8 cellular contexts compared by ENCODE assay signal in the genomic region with DNA sequence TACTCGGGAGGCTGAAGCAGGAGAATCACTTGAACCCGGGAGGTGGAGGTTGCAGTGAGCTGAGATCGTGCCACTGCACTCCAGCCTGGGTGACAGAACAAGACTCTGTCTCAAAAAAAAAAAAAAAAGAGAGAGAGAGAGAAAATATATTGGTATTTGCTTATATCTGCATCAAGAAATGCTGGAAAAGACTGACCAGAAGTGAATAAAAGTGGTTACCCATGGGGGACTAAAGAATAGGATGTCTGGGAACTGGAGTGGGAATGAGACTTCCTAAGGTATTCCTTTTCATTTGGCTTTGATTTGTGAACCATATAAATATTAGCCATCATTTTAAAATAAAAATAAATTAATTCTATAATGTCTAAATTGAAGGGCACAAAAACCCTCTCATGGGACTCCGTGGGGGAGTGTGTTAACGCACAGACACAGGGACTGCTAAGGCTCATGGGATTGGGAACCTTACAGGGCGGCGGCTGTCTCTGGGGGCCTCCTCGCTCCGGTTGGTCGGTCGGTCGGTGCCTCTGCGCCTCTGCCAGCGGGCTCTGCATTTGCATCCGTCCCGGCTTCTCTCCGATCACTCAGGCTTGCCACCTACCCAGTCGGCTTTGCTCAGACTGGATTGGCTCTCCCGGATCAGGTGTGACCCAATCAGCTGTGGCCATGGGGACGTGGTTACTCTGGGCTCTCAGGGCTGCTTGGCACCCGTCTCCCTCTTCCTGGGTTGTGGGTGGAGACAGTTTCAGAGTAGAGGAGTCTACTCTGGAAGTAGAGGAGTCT. TPM values are rescaled to one million over a fixed set of nuclear protein-coding genes. Genes with fewer than 3 reads are reported as not detected.
DNase-seq lines count a peak whose midpoint lies in the region; ATAC-seq and TF ChIP-seq lines count a peak whose summit lies in the region.

No MANE protein-coding gene starts in this region.

- WGBS in sigmoid colon, 2 donors = 11 to 14% methylated on average over 21 of the region's 21 CpGs

- no peaks in the 10 kb centered on the region for H3K36me3 ChIP-seq in BLaER1 treated with 17β-estradiol and CSF1 and Interleukin-3, amounts not matched to agents 10 nM and 100 nM
- no peaks in the 10 kb centered on the region for H3K36me3 ChIP-seq in sigmoid colon

- peak; percentile 77 for DNase-seq in NCI-H1092 (lab: John Stamatoyannopoulos, UW)
- peak; percentile 12 to 55 (median 38) for DNase-seq in T-helper 1 cell
- peak; percentile 52 for DNase-seq in astrocyte of the spinal cord (ENCODE audit: low read depth, low spot score)
- DNase-seq in iPS DF 4.7 (ENCODE audit: extremely low read depth, low spot score) = peak; percentile 87
- peak; percentile 82 for DNase-seq in sigmoid colon
- no peak for DNase-seq in GDM1 (lab: John Stamatoyannopoulos, UW)

- H3K4me3 ChIP-seq in BLaER1 treated with 17β-estradiol and CSF1 and Interleukin-3, amounts not matched to agents 10 nM and 100 nM = peak overlapping the region in 8 of 10 experiments; percentile 25 to 50 (median 34); a peak in 11 of 20 replicates
- H3K4me3 ChIP-seq in astrocyte of the spinal cord (ENCODE audit: low read depth, low read length) (peak overlapping the region; percentile 31), sigmoid colon (peak overlapping the region in 3 of 4 donors; percentile 15 to 38 (median 30))

- peaks cover 27 to 52% (median 41%) of the 10 kb centered on the region in 10 experiments for H3K4me1 ChIP-seq in BLaER1 treated with 17β-estradiol and CSF1 and Interleukin-3, amounts not matched to agents 10 nM and 100 nM
- H3K4me1 ChIP-seq in sigmoid colon = peaks cover 0 to 13% (median 4%) of the 10 kb centered on the region in 4 donors

- no peak for TF ChIP-seq EP300 in sigmoid colon (IDR thresholded peaks at IDR 0.05)

- H3K27me3 ChIP-seq in BLaER1 treated with 17β-estradiol and CSF1 and Interleukin-3, amounts not matched to agents 10 nM and 100 nM = no peaks in the 10 kb centered on the region
- no peaks in the 10 kb centered on the region for H3K27me3 ChIP-seq in sigmoid colon

- H3K9me3 ChIP-seq in BLaER1 treated with 17β-estradiol and CSF1 and Interleukin-3, amounts not matched to agents 10 nM and 100 nM (replicated peaks in 1 of 11) = no peaks in the 10 kb centered on the region
- H3K9me3 ChIP-seq in sigmoid colon = no peaks in the 10 kb centered on the region

- in situ Hi-C loops in astrocyte of the spinal cord (cut with HindIII; ENCODE audit: low sequenced_read_pairs) = no loop called here

- no peaks in the 10 kb centered on the region for H4K20me1 ChIP-seq in BLaER1 treated with 17β-estradiol and CSF1 and Interleukin-3, amounts not matched to agents 10 nM and 100 nM

- intact Hi-C loops in sigmoid colon (cut with DNase I) = no loop called here

- no peak for TF ChIP-seq CTCF in astrocyte of the spinal cord (IDR thresholded peaks at IDR 0.05; ENCODE audit: low read depth, low read length)
- TF ChIP-seq CTCF in sigmoid colon (IDR thresholded peaks at IDR 0.05) = no peak

- H3K27ac ChIP-seq in BLaER1 treated with 17β-estradiol and CSF1 and Interleukin-3, amounts not matched to agents 10 nM and 100 nM = peak overlapping the region in 9 of 11 experiments; percentile 29 to 74 (median 51); a peak in 16 of 22 replicates
- H3K27ac ChIP-seq in sigmoid colon = no peak overlapping the region

- peak; percentile 66 for ATAC-seq in GM21447 (IDR thresholded peaks at IDR 0.05; ENCODE audit: unreplicated experiment)

- peak overlapping the region; percentile 55 to 95 (median 71) for H3K4me2 ChIP-seq in BLaER1 treated with 17β-estradiol and CSF1 and Interleukin-3, amounts not matched to agents 10 nM and 100 nM

- TF ChIP-seq POLR2A in sigmoid colon (IDR thresholded peaks at IDR 0.05) = no peak

- H3K9ac ChIP-seq in BLaER1 treated with 17β-estradiol and CSF1 and Interleukin-3, amounts not matched to agents 10 nM and 100 nM = peak overlapping the region in 7 of 11 experiments; percentile 1 to 57 (median 33); a peak in 8 of 22 replicates

RNA-seq across cellular contexts. Expression of a gene that starts 12.7 kb away (rescaled TPM):
- total RNA-seq in sigmoid colon = 100 to 1,000 TPM; 129 to 220 (median 157) TPM
- 100 to 1,000 TPM; 147 to 402 (median 255) TPM for polyA plus RNA-seq in sigmoid colon

Comparison
In these comparisons a context has a peak if more than half of its experiments do, and no peak if none do; other contexts are left out.
1. H3K27ac ChIP-seq: peak in BLaER1 treated with 17β-estradiol and CSF1 and Interleukin-3, amounts not matched to agents 10 nM and 100 nM (9 of 11); none in sigmoid colon (0 of 4).
2. Peak in every context shown above with its lines, with median percentiles within 50 percentile points of each other: H3K4me3 ChIP-seq.